In genomic region chr6:25961619-25962367, GRCh38 we compare ENCODE assay signal across 8 cellular contexts. TPM values are rescaled to one million over a fixed set of nuclear protein-coding genes. Genes with fewer than 3 reads are reported as not detected.
A peak's percentile ranks its signal among the peaks of the same experiment; 100 is the strongest.
DNase-seq lines count a peak whose midpoint lies in the region; ATAC-seq and TF ChIP-seq lines count a peak whose summit lies in the region.

No MANE protein-coding gene starts in this region.

- H3K4me3 ChIP-seq in DND-41 (ENCODE audit: low read depth in 1 of 2, low read length in 2 of 2) (peak overlapping the region; percentile 2 to 67; a peak in 3 of 4 replicates), Loucy (ENCODE audit: low read length, poor library complexity, severe bottlenecking) (peak overlapping the region; percentile 85), colonic mucosa (peak overlapping the region; percentile 44), osteoblast (ENCODE audit: insufficient read depth, low read length) (peak overlapping the region; percentile 85)

- H3F3A ChIP-seq in Loucy (ENCODE audit: low read depth): peaks cover 8% of the 10 kb centered on the region

- ATAC-seq in DND-41 (ENCODE audit: insufficient read depth, low read depth) (no peak), HG03378 (IDR thresholded peaks at IDR 0.05; ENCODE audit: unreplicated experiment) (no peak), GM18867 (IDR thresholded peaks at IDR 0.05; ENCODE audit: unreplicated experiment) (no peak)

- H3K27ac ChIP-seq in DND-41 (ENCODE audit: low read length): peak overlapping the region; percentile 87
- peak overlapping the region; percentile 87 for H3K27ac ChIP-seq in colonic mucosa
- peak overlapping the region; percentile 99 for H3K27ac ChIP-seq in osteoblast (ENCODE audit: low read depth, low read length)

- DNase-seq in DND-41: no peak
- DNase-seq in colonic mucosa: no peak
- DNase-seq in osteoblast (ENCODE audit: insufficient read length, low spot score, missing footprints): peak; percentile 72
- DNase-seq in T-helper 9 cell: no peak
- no peak for DNase-seq in NOMO-1 treated with DMSO at 0.1 percent for 48 hours (lab: John Stamatoyannopoulos, UW; ENCODE audit: unreplicated experiment)

- H3K4me2 ChIP-seq in DND-41 (ENCODE audit: insufficient read depth, low read length) (peak overlapping the region; percentile 71), Loucy (ENCODE audit: low read depth, low read length, poor library complexity, severe bottlenecking) (peak overlapping the region; percentile 98), osteoblast (ENCODE audit: insufficient read depth, low read length) (peak overlapping the region; percentile 97)

- H3K4me1 ChIP-seq in DND-41 (ENCODE audit: insufficient read depth, low read length) (peaks cover 34% of the 10 kb centered on the region), Loucy (ENCODE audit: insufficient read depth, low read length, poor library complexity, severe bottlenecking) (peaks cover 45% of the 10 kb centered on the region), colonic mucosa (peaks cover 3% of the 10 kb centered on the region), osteoblast (ENCODE audit: insufficient read depth, low read length) (peaks cover 21% of the 10 kb centered on the region)

- H2AFZ ChIP-seq in DND-41 (ENCODE audit: low read depth, low read length) (peak overlapping the region; percentile 68), Loucy (ENCODE audit: low read length) (no peak overlapping the region), osteoblast (ENCODE audit: low read length) (peak overlapping the region; percentile 92)

- H3K9ac ChIP-seq in DND-41 (ENCODE audit: low read depth, low read length) (peak overlapping the region; percentile 80), Loucy (ENCODE audit: low read depth, low read length, poor library complexity, severe bottlenecking) (peak overlapping the region; percentile 69), colonic mucosa (ENCODE audit: low read depth in 2 of 2, low read length in 2 of 2) (peak overlapping the region; percentile 68 to 97)

- intact Hi-C loops in colonic mucosa (cut with DNase I): no loop called here

- TF ChIP-seq CTCF in DND-41 (IDR thresholded peaks at IDR 0.05; ENCODE audit: borderline replicate concordance, extremely low read depth, low read length, poor library complexity, severe bottlenecking): peak; percentile 18
- TF ChIP-seq CTCF in Loucy (conservative IDR thresholded peaks at IDR 0.05; ENCODE audit: low read length): peak; percentile 50
- no peak for TF ChIP-seq CTCF in colonic mucosa (IDR thresholded peaks at IDR 0.05)
- TF ChIP-seq CTCF in osteoblast (IDR thresholded peaks at IDR 0.05; ENCODE audit: extremely low read depth, low read depth, low read length): no peak

- H3K9me2 ChIP-seq in Loucy (replicated peaks; ENCODE audit: low read depth, low read length): no peaks in the 10 kb centered on the region

- H3K27me3 ChIP-seq in DND-41 (ENCODE audit: insufficient read depth, low read length, poor library complexity) (no peaks in the 10 kb centered on the region), Loucy (ENCODE audit: insufficient read depth, low read length, poor library complexity, severe bottlenecking) (no peaks in the 10 kb centered on the region), colonic mucosa (no peaks in the 10 kb centered on the region), osteoblast (ENCODE audit: insufficient read depth, low read length) (no peaks in the 10 kb centered on the region)

- H3K79me2 ChIP-seq in DND-41 (ENCODE audit: insufficient read depth, low read length) (peaks cover 6% of the 10 kb centered on the region; the same call in 1 of the 2 replicates), Loucy (ENCODE audit: insufficient read depth, low read length) (peaks cover 33% of the 10 kb centered on the region), osteoblast (ENCODE audit: insufficient read depth, low read length) (peaks cover 38% of the 10 kb centered on the region)

- H3K36me3 ChIP-seq in DND-41 (ENCODE audit: insufficient read depth, low read length): peaks cover 8% of the 10 kb centered on the region; the same call in 1 of the 2 replicates
- no peaks in the 10 kb centered on the region for H3K36me3 ChIP-seq in Loucy (ENCODE audit: insufficient read depth, low read length)
- no peaks in the 10 kb centered on the region for H3K36me3 ChIP-seq in colonic mucosa
- peaks cover 17% of the 10 kb centered on the region for H3K36me3 ChIP-seq in osteoblast (ENCODE audit: insufficient read depth, low read length)

- H4K20me1 ChIP-seq in DND-41 (ENCODE audit: insufficient read depth, low read length): no peaks in the 10 kb centered on the region
- H4K20me1 ChIP-seq in Loucy (ENCODE audit: insufficient read depth, low read length, poor library complexity, severe bottlenecking): no peaks in the 10 kb centered on the region
- H4K20me1 ChIP-seq in osteoblast (ENCODE audit: insufficient read depth, low read length): peaks cover 6% of the 10 kb centered on the region

- H3K9me3 ChIP-seq in DND-41 (ENCODE audit: insufficient read depth, low read length, severe bottlenecking): peaks cover 9% of the 10 kb centered on the region
- peaks cover 26% of the 10 kb centered on the region; the same call in 1 of the 2 replicates for H3K9me3 ChIP-seq in Loucy (ENCODE audit: insufficient read depth, low read depth, low read length)
- H3K9me3 ChIP-seq in colonic mucosa: no peaks in the 10 kb centered on the region
- H3K9me3 ChIP-seq in osteoblast (ENCODE audit: low read depth, low read length): no peaks in the 10 kb centered on the region

RNA-seq across cellular contexts. Expression of gene TRIM38, which starts 0.8 kb away (rescaled TPM):
- total RNA-seq in colonic mucosa: 10 to 100 TPM in 1 of 2 donors, 1 to 10 TPM in 1; 9.7 to 13.4 TPM
- total RNA-seq in osteoblast: 13.0 and 13.3 TPM in 2 replicates

RNA-seq across cellular contexts. Expression of gene SLC17A2, which starts 31.3 kb away (rescaled TPM):
- total RNA-seq in colonic mucosa (not detected), osteoblast (not detected in 2 replicates)

Comparison
In these comparisons a context has a peak if more than half of its experiments do, and no peak if none do; other contexts are left out.
1. H3K4me3 ChIP-seq: peak in every context shown above with its lines; median percentile 85 in Loucy; 85 in osteoblast; 44 in colonic mucosa; 34 in DND-41.
2. CTCF ChIP-seq: peak in DND-41 (single experiment) and Loucy (single experiment); none in colonic mucosa (single experiment) and osteoblast (single experiment).
3. Peak in every context shown above with its lines, with median percentiles within 50 percentile points of each other: H3K27ac ChIP-seq, H3K4me2 ChIP-seq and H3K9ac ChIP-seq.